ENCODE assay signal across 8 cellular contexts in the genomic region with DNA sequence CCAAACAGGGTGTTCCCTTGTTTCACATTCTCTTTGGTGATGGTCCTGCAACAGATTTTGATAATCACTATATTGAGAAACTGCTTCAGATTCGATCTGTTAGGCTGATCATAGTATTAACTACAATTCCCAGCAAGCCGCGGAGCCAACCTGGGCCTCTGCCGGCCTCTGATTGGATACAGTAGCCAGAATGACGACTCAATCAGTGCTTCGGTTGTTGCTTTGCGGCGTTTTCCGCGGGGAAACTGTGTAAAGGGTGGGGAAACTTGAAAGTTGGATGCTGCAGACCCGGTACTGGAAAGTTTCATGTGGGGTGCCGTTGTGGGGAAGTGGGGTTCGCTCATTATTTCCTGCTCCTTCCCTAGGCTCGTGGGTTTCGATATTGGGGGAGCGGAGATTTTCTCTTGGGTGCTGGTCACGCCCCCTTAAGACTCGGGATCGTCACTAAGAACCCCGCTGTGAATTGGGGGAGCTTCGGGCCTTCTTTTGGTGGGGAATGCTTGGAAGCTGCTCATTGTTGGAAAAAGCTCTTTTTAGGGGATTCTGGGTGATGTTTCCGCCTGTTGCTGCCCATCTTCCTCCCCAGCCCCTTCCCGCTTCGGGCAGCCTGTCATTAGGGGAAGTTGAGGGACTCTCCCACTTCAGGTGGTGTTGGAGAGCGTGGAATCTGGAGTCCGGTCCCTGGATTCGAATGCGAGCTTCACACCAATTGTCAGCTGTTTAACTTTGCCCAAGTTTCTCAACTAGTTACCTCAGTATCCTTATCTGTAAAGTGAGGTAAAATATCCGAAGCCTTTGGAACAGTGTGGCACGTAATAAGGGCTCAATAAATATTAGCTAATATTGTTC.
DNase-seq lines count a peak whose midpoint lies in the region; ATAC-seq, FAIRE-seq and TF ChIP-seq lines count a peak whose summit lies in the region.

RAD51B (plus strand) TSS at position 217 of the 849 bp plus-strand sequence.

- peak; percentile 71 for FAIRE-seq in colon (lab: Jason Lieb, UNC)

- peak; percentile 66 for ATAC-seq in GM19043 (IDR thresholded peaks at IDR 0.05; ENCODE audit: low read depth, unreplicated experiment)
- peak; percentile 53 for ATAC-seq in HG03378 (IDR thresholded peaks at IDR 0.05; ENCODE audit: unreplicated experiment)

- peak; percentile 28 for DNase-seq in AG09319 (ENCODE audit: extremely low read depth, low read depth)
- DNase-seq in NCI-H524 (lab: John Stamatoyannopoulos, UW), result peak; percentile 85 to 92
- DNase-seq in activated CD4-positive, alpha-beta T cell treated with anti-CD3 and anti-CD28 coated beads for 24 hours (ENCODE audit: low read depth in 2 of 2), result peak; percentile 75 to 81
- peak; percentile 65 for DNase-seq in kidney glomerular epithelial cell (lab: John Stamatoyannopoulos, UW)
- peak; percentile 76 to 80 for DNase-seq in stimulated activated CD4-positive, alpha-beta T cell treated with anti-CD3 and anti-CD28 coated beads, Interleukin-15, amount 100 ng/mL, for 48 hours (ENCODE audit: low read depth in 2 of 2)

- TF ChIP-seq CTCF in AG09319 (IDR thresholded peaks at IDR 0.05; ENCODE audit: low read depth, low read length), result no peak

Comparison
In these comparisons a context has a peak if more than half of its experiments do, and no peak if none do; other contexts are left out.
1. Peak in every context shown above with its lines: DNase-seq and ATAC-seq.
2. DNase-seq: peak in every context shown above with its lines; median percentile 88 in NCI-H524; 78 in activated CD4-positive, alpha-beta T cell treated with anti-CD3 and anti-CD28 coated beads for 24 hours; 78 in stimulated activated CD4-positive, alpha-beta T cell treated with anti-CD3 and anti-CD28 coated beads, Interleukin-15, amount 100 ng/mL, for 48 hours; 65 in kidney glomerular epithelial cell; 28 in AG09319.